Comparison of ENCODE assay signal across 1 cellular context in genomic region chr17:29179232-29180036, GRCh38.
TF ChIP-seq lines count a peak whose summit lies in the region.

No MANE protein-coding gene starts in this region.

TF ChIP-seq in HepG2, 621 proteins besides CTCF, POLR2A, EP300 and RAD21 (continued from another document and continues in another):
- TF ChIP-seq ZNF281 (CRISPR knock-in tag; IDR thresholded peaks at IDR 0.05; ENCODE audit: borderline replicate concordance) (peak; percentile 72; the same call in 1 of the 2 replicates), MIER2 (CRISPR knock-in tag; IDR thresholded peaks at IDR 0.05) (no peak), POLR2G (IDR thresholded peaks at IDR 0.05; ENCODE audit: low read depth, low read length) (peak; percentile 92), ZFP91 (CRISPR knock-in tag; IDR thresholded peaks at IDR 0.05; ENCODE audit: borderline replicate concordance) (no peak; the same call in 1 of the 2 replicates), PLRG1 (conservative IDR thresholded peaks at IDR 0.05) (no peak), RAD51 (IDR thresholded peaks at IDR 0.05; ENCODE audit: borderline replicate concordance) (no peak), MXI1 (IDR thresholded peaks at IDR 0.05; ENCODE audit: borderline replicate concordance, low read depth, low read length) (peak; percentile 60; the same call in 1 of the 3 replicates), MTERF4 (CRISPR knock-in tag; IDR thresholded peaks at IDR 0.05) (no peak), ZNF431 (CRISPR knock-in tag; IDR thresholded peaks at IDR 0.05; ENCODE audit: borderline replicate concordance, low read depth) (no peak), ZBTB8A (CRISPR knock-in tag; IDR thresholded peaks at IDR 0.05; ENCODE audit: borderline replicate concordance, low read depth) (no peak), ZNF362 (CRISPR knock-in tag; IDR thresholded peaks at IDR 0.05; ENCODE audit: borderline replicate concordance) (no peak), SALL1 (CRISPR knock-in tag; IDR thresholded peaks at IDR 0.05) (peak; percentile 75), SALL2 (CRISPR knock-in tag; IDR thresholded peaks at IDR 0.05) (peak; percentile 41; the same call in 1 of the 2 replicates), ZSCAN21 (CRISPR knock-in tag; IDR thresholded peaks at IDR 0.05; ENCODE audit: borderline replicate concordance) (no peak; the same call in none of the 2 replicates), HDAC2 (CRISPR knock-in tag; IDR thresholded peaks at IDR 0.05) (peak; percentile 22; the same call in 1 of the 2 replicates), ZNF251 (CRISPR knock-in tag; IDR thresholded peaks at IDR 0.05) (no peak), FOSL1 (CRISPR knock-in tag; IDR thresholded peaks at IDR 0.05; ENCODE audit: borderline replicate concordance) (no peak), NFYC (CRISPR knock-in tag; IDR thresholded peaks at IDR 0.05) (peak; percentile 71), NCOR1 (IDR thresholded peaks at IDR 0.05; ENCODE audit: borderline replicate concordance, low read length) (no peak), BHLHE40 (IDR thresholded peaks at IDR 0.05; ENCODE audit: low read length) (no peak), ZNF782 (CRISPR knock-in tag; IDR thresholded peaks at IDR 0.05; ENCODE audit: borderline replicate concordance) (no peak), IKZF4 (CRISPR knock-in tag; IDR thresholded peaks at IDR 0.05; ENCODE audit: borderline replicate concordance, low read depth, not compliant biosample characterization) (no peak), HNRNPK (IDR thresholded peaks at IDR 0.05; ENCODE audit: low read depth, low read length, poor library complexity, severe bottlenecking) (no peak), ZBTB37 (CRISPR knock-in tag; IDR thresholded peaks at IDR 0.05) (no peak), PHF8 (CRISPR knock-in tag; IDR thresholded peaks at IDR 0.05) (peak; percentile 62), PRMT3 (CRISPR knock-in tag; IDR thresholded peaks at IDR 0.05; ENCODE audit: borderline replicate concordance, low read depth) (no peak), SP5 (CRISPR knock-in tag; IDR thresholded peaks at IDR 0.05; ENCODE audit: borderline replicate concordance, low read depth) (peak; percentile 72), E2F5 (CRISPR knock-in tag; conservative IDR thresholded peaks at IDR 0.05) (no peak), ZXDC (CRISPR knock-in tag; IDR thresholded peaks at IDR 0.05) (no peak), THAP7 (CRISPR knock-in tag; IDR thresholded peaks at IDR 0.05) (0 out of 2 replicates have a peak, but pooled peaks have one; percentile 37), GZF1 (CRISPR knock-in tag; IDR thresholded peaks at IDR 0.05) (0 out of 2 replicates have a peak, but pooled peaks have one; percentile 53), NONO (IDR thresholded peaks at IDR 0.05) (no peak), NONO (CRISPR knock-in tag; conservative IDR thresholded peaks at IDR 0.05) (peak; percentile 76; the same call in 1 of the 2 replicates), CC2D1A (CRISPR knock-in tag; IDR thresholded peaks at IDR 0.05) (no peak), MAZ (IDR thresholded peaks at IDR 0.05; ENCODE audit: borderline replicate concordance, low read depth, low read length) (peak; percentile 71; the same call in 1 of the 2 replicates), MAZ (CRISPR knock-in tag; IDR thresholded peaks at IDR 0.05; ENCODE audit: low read depth) (peak; percentile 53; the same call in 1 of the 2 replicates), MNT (IDR thresholded peaks at IDR 0.05) (peak; percentile 15; the same call in 1 of the 2 replicates), ZBTB43 (CRISPR knock-in tag; conservative IDR thresholded peaks at IDR 0.05) (no peak), ZFP62 (CRISPR knock-in tag; IDR thresholded peaks at IDR 0.05) (no peak), DBP (CRISPR knock-in tag; IDR thresholded peaks at IDR 0.05; ENCODE audit: not compliant biosample characterization) (no peak), ZKSCAN1 (IDR thresholded peaks at IDR 0.05; ENCODE audit: low read length) (no peak)
- TF ChIP-seq, protein P1, sequence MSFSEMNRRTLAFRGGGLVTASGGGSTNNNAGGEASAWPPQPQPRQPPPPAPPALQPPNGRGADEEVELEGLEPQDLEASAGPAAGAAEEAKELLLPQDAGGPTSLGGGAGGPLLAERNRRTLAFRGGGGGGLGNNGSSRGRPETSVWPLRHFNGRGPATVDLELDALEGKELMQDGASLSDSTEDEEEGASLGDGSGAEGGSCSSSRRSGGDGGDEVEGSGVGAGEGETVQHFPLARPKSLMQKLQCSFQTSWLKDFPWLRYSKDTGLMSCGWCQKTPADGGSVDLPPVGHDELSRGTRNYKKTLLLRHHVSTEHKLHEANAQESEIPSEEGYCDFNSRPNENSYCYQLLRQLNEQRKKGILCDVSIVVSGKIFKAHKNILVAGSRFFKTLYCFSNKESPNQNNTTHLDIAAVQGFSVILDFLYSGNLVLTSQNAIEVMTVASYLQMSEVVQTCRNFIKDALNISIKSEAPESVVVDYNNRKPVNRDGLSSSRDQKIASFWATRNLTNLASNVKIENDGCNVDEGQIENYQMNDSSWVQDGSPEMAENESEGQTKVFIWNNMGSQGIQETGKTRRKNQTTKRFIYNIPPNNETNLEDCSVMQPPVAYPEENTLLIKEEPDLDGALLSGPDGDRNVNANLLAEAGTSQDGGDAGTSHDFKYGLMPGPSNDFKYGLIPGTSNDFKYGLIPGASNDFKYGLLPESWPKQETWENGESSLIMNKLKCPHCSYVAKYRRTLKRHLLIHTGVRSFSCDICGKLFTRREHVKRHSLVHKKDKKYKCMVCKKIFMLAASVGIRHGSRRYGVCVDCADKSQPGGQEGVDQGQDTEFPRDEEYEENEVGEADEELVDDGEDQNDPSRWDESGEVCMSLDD (CRISPR knock-in tag; IDR thresholded peaks at IDR 0.05; ENCODE audit: borderline replicate concordance), result peak; percentile 57; the same call in 1 of the 2 replicates
